9 cellular contexts compared by ENCODE assay signal in the genomic region with DNA sequence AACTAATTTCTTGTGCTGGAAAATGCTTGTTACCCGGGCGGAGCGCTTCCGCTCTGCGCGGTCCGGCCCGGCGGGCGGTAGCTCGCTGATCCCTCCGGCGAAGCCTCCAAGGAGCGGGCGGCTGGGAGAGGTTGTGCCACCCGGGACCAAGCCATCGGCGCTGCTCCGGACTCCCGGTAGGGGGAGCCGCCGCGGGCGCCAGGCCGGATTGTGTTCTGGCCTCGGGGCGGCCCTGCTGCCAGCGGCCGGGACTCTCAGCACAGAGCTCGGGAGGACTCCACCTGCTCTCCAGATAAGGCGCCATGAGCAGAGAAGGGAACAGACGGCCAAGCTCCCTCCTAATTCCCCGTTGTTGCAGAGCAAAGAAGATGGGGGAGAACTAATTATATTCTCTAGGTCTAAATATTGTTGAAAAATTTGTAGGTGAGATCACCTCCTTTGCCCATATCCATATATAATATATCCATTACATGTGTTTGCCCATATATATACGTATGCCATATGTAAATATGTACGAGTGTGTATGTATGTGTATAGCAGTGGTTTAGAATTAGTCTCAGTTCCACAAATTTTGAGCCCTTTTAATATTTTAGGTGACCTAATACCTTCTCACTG. TPM values are rescaled to one million over a fixed set of nuclear protein-coding genes. Genes with fewer than 3 reads are reported as not detected.
DNase-seq lines count a peak whose midpoint lies in the region; ATAC-seq, FAIRE-seq and TF ChIP-seq lines count a peak whose summit lies in the region.
"Had no signal": no experiment of that assay in that cellular context is flagged by ENCODE, and none has a peak within 500 bp of the region (broad histone marks: within the 10 kb centered on the region; RNA-seq: fewer than 3 reads in every experiment).

No MANE protein-coding gene starts in this region.

- H3K4me3 Mint-ChIP-seq in type B pancreatic cell: peak overlapping the region; percentile 72

- no peak overlapping the region for H3K27ac ChIP-seq in HepG2 (ENCODE audit: extremely low read length, insufficient read depth, low read length)

- no peaks in the 10 kb centered on the region for H3K9me3 Mint-ChIP-seq in type B pancreatic cell

- H3K4me1 Mint-ChIP-seq in type B pancreatic cell (ENCODE audit: unreplicated experiment): peaks cover 15% of the 10 kb centered on the region

- FAIRE-seq in HepG2 (lab: Jason Lieb, UNC): no peak

- H3K4me3 ChIP-seq in choroid plexus epithelial cell (ENCODE audit: low read depth, low read length): no peak overlapping the region
- H3K4me3 ChIP-seq in HepG2 (replicated peaks in 1 of 3; ENCODE audit: insufficient read depth in 1 of 3, low read depth in 2 of 3, low read length in 3 of 3): no peak overlapping the region; a peak in 1 of 6 replicates

- H3K36me3 Mint-ChIP-seq in type B pancreatic cell: no peaks in the 10 kb centered on the region

- TF ChIP-seq CTCF in GM13977 (IDR thresholded peaks at IDR 0.05; ENCODE audit: extremely low read depth, insufficient read depth, missing control alignments): peak; percentile 42
- TF ChIP-seq CTCF in choroid plexus epithelial cell (conservative IDR thresholded peaks at IDR 0.05; ENCODE audit: low read depth, low read length): peak; percentile 72
- TF ChIP-seq CTCF in HepG2 (CRISPR knock-in tag; IDR thresholded peaks at IDR 0.05): peak; percentile 86
- peak; percentile 85 for TF ChIP-seq CTCF in type B pancreatic cell (conservative IDR thresholded peaks at IDR 0.05)

- 8% methylated on average over 29 of the region's 35 CpGs for WGBS in HepG2 (ENCODE audit: low lambda C conversion rate)

- H3K9me3 ChIP-seq in HepG2 (ENCODE audit: low read length): no peaks in the 10 kb centered on the region

- intact Hi-C loops in HepG2 (cut with micrococcal nuclease; ENCODE audit: unreplicated experiment): loop anchor here (1.0 kb wide), 1 partner anchor 37 kb away; no protein-coding TSS in a partner anchor

- CTCF ChIA-PET in HepG2 (lab: Yijun Ruan, JAX; ENCODE audit: low intra/inter-chr PET ratio, low total read pairs): interaction anchor here (1.0 kb wide), 1 partner anchor 14 kb away, joined by 3 read pairs; no protein-coding TSS in a partner anchor

- DNase-seq in AG08395 (ENCODE audit: low spot score): peak; percentile 87
- DNase-seq in GM13977 (ENCODE audit: low spot score): peak; percentile 59
- peak; percentile 64 to 79 for DNase-seq in NOMO-1 (lab: John Stamatoyannopoulos, UW; ENCODE audit: unreplicated experiment in 2 of 2)
- DNase-seq in choroid plexus epithelial cell (ENCODE audit: low read depth): peak; percentile 42
- peak; percentile 53 for DNase-seq in HepG2 (ENCODE audit: low spot score)
- DNase-seq in type B pancreatic cell (ENCODE audit: extremely low spot score, unreplicated experiment): peak; percentile 85
- no peak for DNase-seq in epidermal melanocyte (ENCODE audit: insufficient read length, low spot score)
- DNase-seq: naive B cell had no signal

- no TSS peak for BruUV-seq in HepG2 (replicated peaks; lab: Mats Ljungman, UMichigan)

- H3K79me2 ChIP-seq in HepG2 (ENCODE audit: insufficient read depth, low read length): no peaks in the 10 kb centered on the region

- H4K20me1 ChIP-seq in HepG2 (ENCODE audit: insufficient read depth, low read length): no peaks in the 10 kb centered on the region; the same call in 1 of the 2 replicates

- H2AFZ ChIP-seq in HepG2 (ENCODE audit: low read length): no peak overlapping the region

- 0 out of 2 replicates have a peak, but pooled peaks cover 12% of the 10 kb centered on the region for H3K4me1 ChIP-seq in HepG2 (ENCODE audit: insufficient read depth, low read length)

- POLR2A ChIA-PET in HepG2 (lab: Yijun Ruan, JAX): interaction anchor here (1.6 kb wide), 1 partner anchor 12 kb away, joined by 6 read pairs; no protein-coding TSS in a partner anchor

- H3K4me2 ChIP-seq in HepG2 (ENCODE audit: low read depth, low read length): peak overlapping the region; percentile 39; the same call in 1 of the 2 replicates

- no peak overlapping the region for H3K9ac ChIP-seq in HepG2 (ENCODE audit: insufficient read depth, low read depth, low read length)

- TF ChIP-seq POLR2A in HepG2 (IDR thresholded peaks at IDR 0.05; ENCODE audit: insufficient read depth in 1 of 2, low read depth in 2 of 2, low read length in 2 of 2): no peak

- no peak overlapping the region for H3K27ac Mint-ChIP-seq in type B pancreatic cell
- H3K27ac Mint-ChIP-seq: naive B cell had no signal

- TF ChIP-seq EP300 in HepG2 (IDR thresholded peaks at IDR 0.05; ENCODE audit: low read depth in 2 of 2, low read length in 2 of 2): no peak
- no peak for TF ChIP-seq EP300 in HepG2 (CRISPR knock-in tag; IDR thresholded peaks at IDR 0.05; ENCODE audit: borderline replicate concordance)

- in situ Hi-C loops in GM13977 (cut with MboI; ENCODE audit: low pct_unique_long_range_greater_than_20kb, low sequenced_read_pairs, unreplicated experiment) (no loop called here), HepG2 (cut with HindIII; ENCODE audit: extremely low pct_ligation_motif_present, low pct_unique_long_range_greater_than_20kb) (no loop called here)

- peak; percentile 79 for TF ChIP-seq RAD21 in HepG2 (CRISPR knock-in tag; IDR thresholded peaks at IDR 0.05)

- no peaks in the 10 kb centered on the region for H3K36me3 ChIP-seq in HepG2 (replicated peaks in 1 of 2; ENCODE audit: control insufficient read depth in 1 of 2, insufficient read depth in 2 of 2, low read length in 2 of 2)

- H3K27me3 ChIP-seq in HepG2 (ENCODE audit: control insufficient read depth in 1 of 2, insufficient read depth in 2 of 2, low read length in 2 of 2): peaks cover 16 to 88% of the 10 kb centered on the region in 2 experiments; a peak in 4 of 5 replicates

- ATAC-seq in HG03175 (IDR thresholded peaks at IDR 0.05; ENCODE audit: unreplicated experiment) (peak; percentile 73), HepG2 (peak; percentile 97)

- peaks cover 97% of the 10 kb centered on the region for H3K27me3 Mint-ChIP-seq in type B pancreatic cell

TF ChIP-seq in HepG2, 621 proteins besides CTCF, POLR2A, EP300 and RAD21 (continues in another document):
- TF ChIP-seq ZNF574 (CRISPR knock-in tag; IDR thresholded peaks at IDR 0.05) (peak; percentile 94), SALL1 (CRISPR knock-in tag; IDR thresholded peaks at IDR 0.05) (peak; percentile 32), TFE3 (CRISPR knock-in tag; IDR thresholded peaks at IDR 0.05) (no peak)

RNA-seq across cellular contexts. Expression of gene SATB2, which starts 13.8 kb away (rescaled TPM):
- total RNA-seq in HepG2 (2016; rRNA removed; fragmentation: Illumina TruSeq; extraction: Trizol): 5.2 and 5.5 TPM in 2 replicates
- total RNA-seq in HepG2 (2016; cell fraction: cytosol; rRNA removed; fragmentation: Illumina TruSeq; extraction: Trizol; ENCODE audit: low read depth): 33.3 and 40.2 TPM in 2 replicates
- total RNA-seq in HepG2 (2016; cell fraction: insoluble cytoplasmic fraction; rRNA removed; fragmentation: Illumina TruSeq; extraction: Trizol): 4.6 and 5.5 TPM in 2 replicates
- total RNA-seq in HepG2 (2016; cell fraction: membrane; rRNA removed; fragmentation: Illumina TruSeq; extraction: Trizol): 10.3 and 11.5 TPM in 2 replicates
- 14.8 and 18.4 TPM in 2 replicates for total RNA-seq in HepG2 (2016; cell fraction: nucleus; rRNA removed; fragmentation: Illumina TruSeq; extraction: Trizol)
- 2.5 and 4.3 TPM in 2 replicates for polyA plus RNA-seq in HepG2 (2011; rRNA removed)
- polyA plus RNA-seq in HepG2 (2011; cell fraction: cytosol; rRNA removed): 1.4 and 1.8 TPM in 2 replicates
- polyA plus RNA-seq in HepG2 (2011; cell fraction: nucleus; rRNA removed): 10.0 and 10.6 TPM in 2 replicates
- 2.3 and 3.7 TPM in 2 replicates for polyA plus RNA-seq in HepG2 (2012)
- 0.33 and 0.40 TPM in 2 replicates for polyA plus RNA-seq in HepG2 (2016; cell fraction: cytosol; fragmentation: Illumina TruSeq; extraction: Trizol; ENCODE audit: low read depth)
- 6.6 and 7.2 TPM in 2 replicates for polyA plus RNA-seq in HepG2 (2016; cell fraction: insoluble cytoplasmic fraction; fragmentation: Illumina TruSeq; extraction: Trizol; ENCODE audit: low read depth)
- polyA plus RNA-seq in HepG2 (2016; cell fraction: membrane; fragmentation: Illumina TruSeq; extraction: Trizol; ENCODE audit: low read depth): 1.7 and 1.9 TPM in 2 replicates
- 12.5 and 13.9 TPM in 2 replicates for polyA plus RNA-seq in HepG2 (2016; cell fraction: nucleus; fragmentation: Illumina TruSeq; extraction: Trizol; ENCODE audit: insufficient read depth, low read depth)
- polyA minus RNA-seq in HepG2 (2011; rRNA and poly(A)+ RNA removed; ENCODE audit: low replicate concordance): 4.6 and 7.1 TPM in 2 replicates
- polyA minus RNA-seq in HepG2 (2011; cell fraction: cytosol; rRNA and poly(A)+ RNA removed): 2.8 and 3.7 TPM in 2 replicates
- 19.8 and 22.8 TPM in 2 replicates for polyA minus RNA-seq in HepG2 (2011; cell fraction: nucleus; rRNA and poly(A)+ RNA removed)
- total RNA-seq in type B pancreatic cell (ENCODE audit: low replicate concordance): 3.2 and 19.1 TPM in 2 replicates
